ENCODE assay signal across 10 cellular contexts in the genomic region with DNA sequence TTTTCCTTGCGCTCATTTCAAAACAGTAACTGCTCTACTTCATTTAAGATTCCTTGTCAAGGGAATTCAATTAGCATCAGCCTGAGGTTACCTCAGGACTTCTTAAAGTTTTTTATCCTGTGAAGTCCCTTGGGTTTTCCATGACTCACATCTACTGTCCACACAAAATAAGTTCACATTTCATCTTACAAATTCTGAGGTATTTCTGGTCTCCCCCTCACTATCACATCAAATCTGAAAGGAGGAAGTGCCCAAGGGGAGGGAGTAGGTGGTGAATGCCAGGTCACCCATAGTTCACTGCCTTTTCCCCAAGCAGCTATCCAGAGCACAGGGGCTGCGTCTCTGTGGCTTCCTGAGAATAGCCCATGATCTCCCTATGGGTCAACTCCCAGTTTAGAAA.
A peak's percentile ranks its signal among the peaks of the same experiment; 100 is the strongest.
DNase-seq lines count a peak whose midpoint lies in the region; ATAC-seq and TF ChIP-seq lines count a peak whose summit lies in the region.
"Had no signal": no experiment of that assay in that cellular context is flagged by ENCODE, and none has a peak within 500 bp of the region (broad histone marks: within the 10 kb centered on the region; RNA-seq: fewer than 3 reads in every experiment).

No MANE protein-coding gene starts in this region.

- no peaks in the 10 kb centered on the region for H3K36me3 Mint-ChIP-seq in T-helper 2 cell treated with Interferon-gamma antibody and Interleukin-4, amounts not matched to agents 5 μg/mL and 100 μg/mL, for 36 hours (ENCODE audit: low read depth)

- H3K27ac Mint-ChIP-seq in T-helper 2 cell treated with Interferon-gamma antibody and Interleukin-4, amounts not matched to agents 5 μg/mL and 100 μg/mL, for 36 hours: no peak overlapping the region

- no peaks in the 10 kb centered on the region for H3K27me3 Mint-ChIP-seq in T-helper 2 cell treated with Interferon-gamma antibody and Interleukin-4, amounts not matched to agents 5 μg/mL and 100 μg/mL, for 36 hours (ENCODE audit: low read depth)

- H3K9me3 Mint-ChIP-seq in T-helper 2 cell treated with Interferon-gamma antibody and Interleukin-4, amounts not matched to agents 5 μg/mL and 100 μg/mL, for 36 hours: peaks cover 10% of the 10 kb centered on the region

- ATAC-seq in GM21576 (IDR thresholded peaks at IDR 0.05; ENCODE audit: unreplicated experiment) (peak; percentile 55), HG03175 (IDR thresholded peaks at IDR 0.05; ENCODE audit: unreplicated experiment) (no peak), GM19397 (IDR thresholded peaks at IDR 0.05; ENCODE audit: unreplicated experiment) (no peak)

- TF ChIP-seq CTCF in NB4 (IDR thresholded peaks at IDR 0.05; ENCODE audit: low read depth, low read length) (no peak), coronary artery (IDR thresholded peaks at IDR 0.05) (no peak)

- no peak overlapping the region for H3K27ac ChIP-seq in coronary artery
- H3K27ac ChIP-seq: HL-60 had no signal

- H3K4me3 Mint-ChIP-seq in T-helper 2 cell treated with Interferon-gamma antibody and Interleukin-4, amounts not matched to agents 5 μg/mL and 100 μg/mL, for 36 hours: no peak overlapping the region

- H3K4me1 Mint-ChIP-seq in T-helper 2 cell treated with Interferon-gamma antibody and Interleukin-4, amounts not matched to agents 5 μg/mL and 100 μg/mL, for 36 hours (ENCODE audit: low read depth): no peaks in the 10 kb centered on the region

- no peak overlapping the region for H3K4me3 ChIP-seq in NB4 (ENCODE audit: low read depth, low read length)
- H3K4me3 ChIP-seq in coronary artery: no peak overlapping the region

- DNase-seq in AG20443 (ENCODE audit: low spot score) (peak; percentile 73), NB4 (ENCODE audit: low read depth) (peak; percentile 40), glomerular visceral epithelial cell (ENCODE audit: extremely low spot score) (peak; percentile 90), coronary artery (ENCODE audit: low spot score) (no peak)
- DNase-seq in T-helper 2 cell treated with Interferon-gamma antibody and Interleukin-4, amounts not matched to agents 5 μg/mL and 100 μg/mL, for 36 hours (ENCODE audit: low spot score): no peak
- DNase-seq: activated naive CD4-positive, alpha-beta T cell had no signal

- no peak for TF ChIP-seq POLR2A in NB4 (IDR thresholded peaks at IDR 0.05; ENCODE audit: extremely low read depth, insufficient read length)

Comparison
In these comparisons a context has a peak if more than half of its experiments do, and no peak if none do; other contexts are left out.
1. DNase-seq: peak in AG20443 (single experiment), NB4 (single experiment) and glomerular visceral epithelial cell (single experiment); none in coronary artery (single experiment) and T-helper 2 cell treated with Interferon-gamma antibody and Interleukin-4, amounts not matched to agents 5 μg/mL and 100 μg/mL, for 36 hours (single experiment).